8 cellular contexts compared by ENCODE assay signal in genomic region chr10:132396495-132397035, GRCh38. TPM values are rescaled to one million over a fixed set of nuclear protein-coding genes. Genes with fewer than 3 reads are reported as not detected.
DNase-seq lines count a peak whose midpoint lies in the region; ATAC-seq and TF ChIP-seq lines count a peak whose summit lies in the region.

No MANE protein-coding gene starts in this region.

- no peaks in the 10 kb centered on the region for H3K36me3 Mint-ChIP-seq in WTC11

- no peaks in the 10 kb centered on the region; the same call in 1 of the 2 replicates for H3K9me3 ChIP-seq in AG04450 (ENCODE audit: control insufficient read depth, insufficient read depth, low read length)

- POLR2A ChIA-PET in AG04450 (lab: Yijun Ruan, JAX) (interaction anchor here (1.0 kb wide), 1 partner anchor 22 kb away, joined by 3 read pairs; no protein-coding TSS in a partner anchor), WTC11 (lab: Charles Lee) (interaction anchor here (1.5 kb wide), 2 partner anchors 22 to 55 kb away, joined by 4 to 5 read pairs; no protein-coding TSS in a partner anchor)

- H3K9me3 Mint-ChIP-seq in WTC11: peaks cover 10% of the 10 kb centered on the region

- peaks cover 4% of the 10 kb centered on the region; the same call in 1 of the 2 replicates for H3K27me3 Mint-ChIP-seq in WTC11 (ENCODE audit: low read depth)

- DNase-seq in AG04450 (ENCODE audit: low read depth, low spot score) (no peak), HL-60 (ENCODE audit: low read depth in 1 of 2, low spot score in 1 of 2) (peak; percentile 55 to 56), WTC11 (ENCODE audit: low spot score) (no peak), coronary artery (ENCODE audit: low spot score) (no peak), medulla oblongata (ENCODE audit: extremely low spot score) (peak; percentile 57), 8988T (no peak)
- peak; percentile 63 for DNase-seq in stimulated activated naive CD8-positive, alpha-beta T cell treated with anti-CD3 and anti-CD28 coated beads, Interleukin-15, Interleukin-2, amounts not matched to agents 100 U/mL and 50 U/mL, for 24 hours

- H3K4me3 Mint-ChIP-seq in WTC11: no peak overlapping the region

- H3K27me3 ChIP-seq in AG04450 (ENCODE audit: control insufficient read depth, insufficient read depth, low read length) (no peaks in the 10 kb centered on the region), HL-60 (ENCODE audit: insufficient read depth, poor library complexity, severe bottlenecking) (no peaks in the 10 kb centered on the region)

- peak overlapping the region; percentile 52 for H3K4me3 ChIP-seq in AG04450 (ENCODE audit: low read depth, low read length)
- H3K4me3 ChIP-seq in HL-60 (replicated peaks; ENCODE audit: insufficient read depth, low read length): peak overlapping the region; percentile 23
- H3K4me3 ChIP-seq in coronary artery: peak overlapping the region; percentile 99

- H3K4me1 Mint-ChIP-seq in WTC11: peaks cover 17% of the 10 kb centered on the region

- H3K27ac Mint-ChIP-seq in WTC11: no peak overlapping the region

- CTCF ChIA-PET in AG04450 (lab: Charles Lee) (no interaction called here), WTC11 (lab: Charles Lee) (interaction anchor here (1.6 to 2.4 kb wide), 2 partner anchors 36 to 122 kb away, joined by 5 to 9 read pairs; no protein-coding TSS in a partner anchor)

- no peak overlapping the region for H3K27ac ChIP-seq in AG04450 (ENCODE audit: low read depth, low read length)
- H3K27ac ChIP-seq in HL-60 (replicated peaks): no peak overlapping the region
- peak overlapping the region; percentile 84 to 98 for H3K27ac ChIP-seq in coronary artery

- TF ChIP-seq CTCF in AG04450 (IDR thresholded peaks at IDR 0.05; ENCODE audit: low read depth, low read length) (no peak), HL-60 (IDR thresholded peaks at IDR 0.05; ENCODE audit: insufficient read depth, low read length) (no peak), WTC11 (IDR thresholded peaks at IDR 0.05) (no peak), coronary artery (IDR thresholded peaks at IDR 0.05) (peak; percentile 30)

- peak; percentile 57 for ATAC-seq in GM19043 (IDR thresholded peaks at IDR 0.05; ENCODE audit: low read depth, unreplicated experiment)
- peak; percentile 35 for ATAC-seq in WTC11
- peak; percentile 38 for ATAC-seq in stimulated activated naive CD8-positive, alpha-beta T cell treated with anti-CD3 and anti-CD28 coated beads, Interleukin-15, Interleukin-2, amounts not matched to agents 100 U/mL and 50 U/mL, for 24 hours

TF ChIP-seq in WTC11, 78 proteins besides CTCF, POLR2A, EP300 and RAD21:
- no peak for TF ChIP-seq USF2 (CRISPR knock-in tag; IDR thresholded peaks at IDR 0.05)
- TF ChIP-seq NFYB (CRISPR knock-in tag; conservative IDR thresholded peaks at IDR 0.05; ENCODE audit: low read depth): no peak
- TF ChIP-seq CDX4 (CRISPR knock-in tag; IDR thresholded peaks at IDR 0.05; ENCODE audit: borderline replicate concordance): no peak
- TF ChIP-seq FOXP1 (CRISPR knock-in tag; IDR thresholded peaks at IDR 0.05; ENCODE audit: borderline replicate concordance): no peak
- TF ChIP-seq NR3C1 (CRISPR knock-in tag; conservative IDR thresholded peaks at IDR 0.05; ENCODE audit: low read depth): no peak
- TF ChIP-seq MAX (CRISPR knock-in tag; IDR thresholded peaks at IDR 0.05): no peak
- no peak for TF ChIP-seq ZNF416 (CRISPR knock-in tag; IDR thresholded peaks at IDR 0.05)
- no peak for TF ChIP-seq ZNF317 (CRISPR knock-in tag; IDR thresholded peaks at IDR 0.05; ENCODE audit: borderline replicate concordance, low read depth)
- TF ChIP-seq E2F1 (CRISPR knock-in tag; IDR thresholded peaks at IDR 0.05): no peak
- TF ChIP-seq RORB (CRISPR knock-in tag; IDR thresholded peaks at IDR 0.05): no peak
- no peak for TF ChIP-seq OVOL2 (CRISPR knock-in tag; IDR thresholded peaks at IDR 0.05; ENCODE audit: borderline replicate concordance)
- TF ChIP-seq JUN (CRISPR knock-in tag; IDR thresholded peaks at IDR 0.05): no peak
- TF ChIP-seq FOXK1 (CRISPR knock-in tag; IDR thresholded peaks at IDR 0.05): no peak

RNA-seq across cellular contexts. Expression of gene PWWP2B, which starts 0.4 kb away (rescaled TPM):
- 1.1 and 1.6 TPM in 2 replicates for polyA plus RNA-seq in AG04450 (2011; rRNA removed)
- 0.87 and 1.00 TPM in 2 replicates for polyA minus RNA-seq in AG04450 (2011; rRNA and poly(A)+ RNA removed)
- total RNA-seq in WTC11 (2021): 12.2 to 14.1 TPM (median 13.6 TPM) in 3 replicates

Comparison
In these comparisons a context has a peak if more than half of its experiments do, and no peak if none do; other contexts are left out.
1. DNase-seq: peak in HL-60 (2 of 2), medulla oblongata (single experiment) and stimulated activated naive CD8-positive, alpha-beta T cell treated with anti-CD3 and anti-CD28 coated beads, Interleukin-15, Interleukin-2, amounts not matched to agents 100 U/mL and 50 U/mL, for 24 hours (single experiment); none in AG04450 (single experiment), WTC11 (single experiment), coronary artery (single experiment) and 8988T (single experiment).
2. H3K27ac ChIP-seq: peak in coronary artery (2 of 2); none in AG04450 (single experiment) and HL-60 (single experiment).
3. H3K4me3 ChIP-seq: peak in every context shown above with its lines; median percentile 99 in coronary artery; 52 in AG04450; 23 in HL-60.
4. Peak in every context shown above with its lines, with median percentiles within 50 percentile points of each other: ATAC-seq.